Comparison of ENCODE assay signal across 17 cellular contexts in the genomic region with DNA sequence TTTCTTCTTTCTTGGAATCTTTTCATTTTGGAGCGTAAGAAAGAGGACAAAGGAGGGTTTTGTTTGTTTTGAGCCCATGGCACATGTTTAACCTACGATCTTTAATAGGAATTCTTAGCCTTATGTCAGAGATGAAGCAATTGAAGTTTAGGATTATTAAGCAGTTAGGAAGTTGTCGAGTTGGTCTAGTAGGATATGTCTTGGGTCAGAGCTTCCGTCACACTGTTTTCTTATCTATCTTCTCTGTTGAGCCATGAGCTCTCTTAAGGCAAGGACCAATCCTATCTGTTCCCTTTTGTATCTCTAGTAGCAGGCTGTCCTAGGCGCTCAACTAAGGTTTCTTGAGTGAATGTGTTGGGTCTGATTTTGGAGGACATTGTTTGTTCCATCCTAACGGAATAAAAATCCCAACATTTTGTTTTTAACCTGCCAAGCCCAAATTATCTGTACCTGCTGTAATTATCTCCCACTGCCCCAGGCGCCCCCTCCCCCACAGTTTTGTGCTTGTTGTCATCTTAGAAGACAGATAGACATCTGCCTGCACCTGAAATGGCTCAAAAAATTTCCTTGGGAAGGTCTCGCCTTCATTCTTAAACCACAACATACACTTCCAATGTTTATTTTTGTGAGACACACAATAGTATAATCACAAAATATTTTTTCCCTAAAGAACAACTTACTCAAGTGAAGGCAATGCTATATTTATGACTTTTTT.
DNase-seq lines count a peak whose midpoint lies in the region; ATAC-seq and TF ChIP-seq lines count a peak whose summit lies in the region.
"Had no signal": no experiment of that assay in that cellular context is flagged by ENCODE, and none has a peak within 500 bp of the region (broad histone marks: within the 10 kb centered on the region; RNA-seq: fewer than 3 reads in every experiment).

No MANE protein-coding gene starts in this region.

- TF ChIP-seq POLR2A in gastrocnemius medialis (IDR thresholded peaks at IDR 0.05): no peak
- no peak for TF ChIP-seq POLR2A in vagina (IDR thresholded peaks at IDR 0.05)

- H3K36me3 ChIP-seq in cardiac muscle cell: no peaks in the 10 kb centered on the region
- H3K36me3 ChIP-seq in gastrocnemius medialis: no peaks in the 10 kb centered on the region
- no peaks in the 10 kb centered on the region for H3K36me3 ChIP-seq in vagina
- H3K36me3 ChIP-seq: colonic mucosa had no signal

- H3K27ac ChIP-seq in cardiac muscle cell: peak overlapping the region; percentile 44
- H3K27ac ChIP-seq in gastrocnemius medialis: peak overlapping the region; percentile 53 to 66 (median 59)
- peak overlapping the region; percentile 75 for H3K27ac ChIP-seq in vagina
- H3K27ac ChIP-seq in substantia nigra (ENCODE audit: low read depth, low read length, poor library complexity, severe bottlenecking): no peak overlapping the region
- H3K27ac ChIP-seq: colonic mucosa had no signal

- intact Hi-C loops in left ventricle myocardium superior (cut with micrococcal nuclease) (no loop called here), gastrocnemius medialis (cut with DNase I; ENCODE audit: low total_unique reads) (no loop called here), vagina (cut with DNase I) (no loop called here)
- intact Hi-C loops in dendritic cell treated with granulocyte-macrophage colony-stimulating factor and Interleukin-4, amounts not matched to agents 40 ng/mL and 50 ng/mL, for 4 days (cut with micrococcal nuclease): no loop called here

- no peak overlapping the region for H3K4me3 Mint-ChIP-seq in dendritic cell treated with granulocyte-macrophage colony-stimulating factor and Interleukin-4, amounts not matched to agents 40 ng/mL and 50 ng/mL, for 4 days
- H3K4me3 Mint-ChIP-seq: activated B cell treated with CpG ODN at 0.5 μM for 24 hours; activated T-cell treated with anti-CD3 and anti-CD28 coated beads, Interleukin-2, amount 50 U/mL, for 72 hours had no signal

- H3K27ac Mint-ChIP-seq in dendritic cell treated with granulocyte-macrophage colony-stimulating factor and Interleukin-4, amounts not matched to agents 40 ng/mL and 50 ng/mL, for 4 days: peak overlapping the region; percentile 51
- H3K27ac Mint-ChIP-seq: activated B cell treated with CpG ODN at 0.5 μM for 24 hours; activated T-cell treated with anti-CD3 and anti-CD28 coated beads, Interleukin-2, amount 50 U/mL, for 72 hours had no signal

- no peaks in the 10 kb centered on the region for H3K9me3 ChIP-seq in cardiac muscle cell (ENCODE audit: low read depth)
- no peaks in the 10 kb centered on the region for H3K9me3 ChIP-seq in gastrocnemius medialis
- H3K9me3 ChIP-seq in vagina: no peaks in the 10 kb centered on the region
- H3K9me3 ChIP-seq: colonic mucosa had no signal

- peaks cover 5% of the 10 kb centered on the region for H3K9me3 Mint-ChIP-seq in dendritic cell treated with granulocyte-macrophage colony-stimulating factor and Interleukin-4, amounts not matched to agents 40 ng/mL and 50 ng/mL, for 4 days

- H3K4me1 ChIP-seq in cardiac muscle cell (ENCODE audit: low read depth) (peaks cover 15% of the 10 kb centered on the region), gastrocnemius medialis (peaks cover 14 to 26% of the 10 kb centered on the region in 2 donors), vagina (peaks cover 21% of the 10 kb centered on the region)
- H3K4me1 ChIP-seq: colonic mucosa had no signal

- DNase-seq in cardiac muscle cell (ENCODE audit: low read depth in 1 of 2, low spot score in 1 of 2) (no peak), left ventricle myocardium superior (no peak), gastrocnemius medialis (no peak), vagina (ENCODE audit: extremely low spot score in 2 of 2) (no peak), substantia nigra (lab: John Stamatoyannopoulos, UW) (no peak), NCI-H524 treated with DMSO at 0.1 percent for 48 hours (lab: John Stamatoyannopoulos, UW) (no peak)
- DNase-seq: 8988T; activated B cell treated with CpG ODN at 0.5 μM for 24 hours; activated naive CD4-positive, alpha-beta T cell treated with anti-CD3 and anti-CD28 coated beads, Interleukin-2, amount 50 U/mL, for 16 hours; activated T-cell treated with anti-CD3 and anti-CD28 coated beads, Interleukin-2, amount 50 U/mL, for 72 hours; colonic mucosa; NCI-H1417 treated with DMSO at 0.1 percent for 48 hours; NCI-H526; SIG-M5; T-helper 2 cell had no signal

- ATAC-seq in left ventricle myocardium superior (no peak), gastrocnemius medialis (no peak), GM18907 (IDR thresholded peaks at IDR 0.05; ENCODE audit: unreplicated experiment) (no peak)
- ATAC-seq: activated T-cell treated with anti-CD3 and anti-CD28 coated beads, Interleukin-2, amount 50 U/mL, for 72 hours had no signal

- H3K4me1 Mint-ChIP-seq in dendritic cell treated with granulocyte-macrophage colony-stimulating factor and Interleukin-4, amounts not matched to agents 40 ng/mL and 50 ng/mL, for 4 days (ENCODE audit: low read depth): peaks cover 63% of the 10 kb centered on the region
- H3K4me1 Mint-ChIP-seq: activated B cell treated with CpG ODN at 0.5 μM for 24 hours had no signal

- H3K27me3 Mint-ChIP-seq in dendritic cell treated with granulocyte-macrophage colony-stimulating factor and Interleukin-4, amounts not matched to agents 40 ng/mL and 50 ng/mL, for 4 days: peaks cover 2% of the 10 kb centered on the region

- TF ChIP-seq CTCF in cardiac muscle cell (IDR thresholded peaks at IDR 0.05; ENCODE audit: low read depth, low read length) (no peak), gastrocnemius medialis (IDR thresholded peaks at IDR 0.05 in 4 of 5, conservative IDR thresholded peaks at IDR 0.05 in 1 of 5) (no peak), vagina (IDR thresholded peaks at IDR 0.05) (no peak)

- H3K4me3 ChIP-seq in cardiac muscle cell (no peak overlapping the region), gastrocnemius medialis (no peak overlapping the region), vagina (no peak overlapping the region)
- H3K4me3 ChIP-seq: colonic mucosa had no signal

- in situ Hi-C loops in gastrocnemius medialis (cut with MboI; ENCODE audit: low sequenced_read_pairs in 4 of 4): no loop called here

- H3K27me3 ChIP-seq in cardiac muscle cell: no peaks in the 10 kb centered on the region
- H3K27me3 ChIP-seq in gastrocnemius medialis: no peaks in the 10 kb centered on the region
- no peaks in the 10 kb centered on the region for H3K27me3 ChIP-seq in vagina
- H3K27me3 ChIP-seq: colonic mucosa had no signal

- no peaks in the 10 kb centered on the region for H3K36me3 Mint-ChIP-seq in dendritic cell treated with granulocyte-macrophage colony-stimulating factor and Interleukin-4, amounts not matched to agents 40 ng/mL and 50 ng/mL, for 4 days (ENCODE audit: low read depth)
